In genomic region chr21:36089946-36090345, GRCh38 we compare ENCODE assay signal across 24 cellular contexts. TPM values are rescaled to one million over a fixed set of nuclear protein-coding genes. Genes with fewer than 3 reads are reported as not detected.
"Had no signal": no experiment of that assay in that cellular context is flagged by ENCODE, and none has a peak within 500 bp of the region (broad histone marks: within the 10 kb centered on the region; RNA-seq: fewer than 3 reads in every experiment).

No MANE protein-coding gene starts in this region.

- H3K27ac ChIP-seq: esophagus muscularis mucosa, lower lobe of right lung, neutrophil, pancreas, right lobe of liver, testis, tibial artery had no signal

- H3K4me3 ChIP-seq: esophagus muscularis mucosa, lower lobe of right lung, mucosa of descending colon, pancreas, right lobe of liver, testis, tibial artery had no signal

- H3K36me3 ChIP-seq: esophagus muscularis mucosa, lower lobe of right lung, neutrophil, pancreas, right lobe of liver, tibial artery had no signal

- ATAC-seq: left ventricle myocardium superior; lower lobe of right lung; mucosa of descending colon; natural killer cell treated with Interleukin-12 subunit alpha and Interleukin-12 subunit beta and Interleukin-15 and Interleukin-18, amount 100 ng/mL, for 72 hours; pancreas; right lobe of liver; stimulated activated memory B cell treated with anti-CD40 and anti-IgM and Interleukin-4, amounts not matched to agents 10 μg/mL and 1 μg/mL and 100 μg/mL, for 72 hours; stimulated activated naive CD8-positive, alpha-beta T cell treated with anti-CD3 and anti-CD28 coated beads, Interleukin-15, Interleukin-2, amounts not matched to agents 100 U/mL and 50 U/mL, for 24 hours had no signal

- H3K27me3 ChIP-seq: neutrophil, pancreas, right lobe of liver, testis, tibial artery had no signal

- H3K4me1 ChIP-seq: esophagus muscularis mucosa, lower lobe of right lung, pancreas, right lobe of liver, testis, tibial artery had no signal

- DNase-seq: cerebellar nuclear complex; effector memory CD4-positive, alpha-beta T cell; hypothalamus; immature natural killer cell; islet precursor cell; left ventricle myocardium superior; lower lobe of right lung; mucosa of descending colon; naive B cell; pancreas; right lobe of liver; small intestine; stimulated activated CD4-positive, alpha-beta T cell treated with anti-CD3 and anti-CD28 coated beads, Interleukin-12 subunit alpha, Interleukin-12 subunit beta, amount 100 ng/mL, for 4 hours; stimulated activated CD4-positive, alpha-beta T cell treated with anti-CD3 and anti-CD28 coated beads, Interleukin-1b, Interleukin-23, amount 100 ng/mL, for 48 hours; stimulated activated CD4-positive, alpha-beta T cell treated with anti-CD3 and anti-CD28 coated beads, Interleukin-4, amount 100 ng/mL, for 4 hours; stimulated activated naive CD8-positive, alpha-beta T cell treated with anti-CD3 and anti-CD28 coated beads, Interleukin-15, Interleukin-2, amounts not matched to agents 100 U/mL and 50 U/mL, for 24 hours; substantia nigra; testis; tibial artery had no signal

RNA-seq across cellular contexts. Expression of gene CBR3, which starts 44.9 kb away (rescaled TPM):
- total RNA-seq: progenitor cell of endocrine pancreas had no signal
